In genomic region chr20:31547017-31547675, GRCh38 we compare ENCODE assay signal across 8 cellular contexts. TPM values are rescaled to one million over a fixed set of nuclear protein-coding genes. Genes with fewer than 3 reads are reported as not detected.
DNase-seq lines count a peak whose midpoint lies in the region; ATAC-seq and TF ChIP-seq lines count a peak whose summit lies in the region.

No MANE protein-coding gene starts in this region.

- WGBS in endodermal cell (ENCODE audit: insufficient coverage in 1 of 2, insufficient read length in 1 of 2), 2 experiments, result 61% methylated on average over 36 of the region's 36 CpGs

- no peaks in the 10 kb centered on the region for H3K9me3 ChIP-seq in endodermal cell (ENCODE audit: control insufficient read depth, low read length)

- H3K36me3 ChIP-seq in endodermal cell (ENCODE audit: control insufficient read depth, insufficient read depth, low read length), result peaks cover 71% of the 10 kb centered on the region

- peak overlapping the region; percentile 56 for H3K9ac ChIP-seq in endodermal cell (ENCODE audit: extremely low read depth, low read length, poor library complexity, severe bottlenecking)

- peaks cover 79% of the 10 kb centered on the region for H3K36me3 Mint-ChIP-seq in endodermal cell (ENCODE audit: low read depth)

- H3K27ac Mint-ChIP-seq in endodermal cell, result peak overlapping the region; percentile 96

- H3K27me3 Mint-ChIP-seq in endodermal cell (ENCODE audit: insufficient read depth), result no peaks in the 10 kb centered on the region

- H3K4me3 ChIP-seq in endodermal cell (ENCODE audit: low read length), result peak overlapping the region; percentile 83

- no peaks in the 10 kb centered on the region for H3K27me3 ChIP-seq in endodermal cell (ENCODE audit: control insufficient read depth, insufficient read depth, low read length, poor library complexity, severe bottlenecking)

- H3K4me1 Mint-ChIP-seq in endodermal cell, result no peaks in the 10 kb centered on the region

- no peaks in the 10 kb centered on the region for H3K4me1 ChIP-seq in endodermal cell (ENCODE audit: control insufficient read depth, insufficient read depth, low read length)

- peak overlapping the region; percentile 67 for H3K4me3 Mint-ChIP-seq in endodermal cell

- peak overlapping the region; percentile 88 for H3K27ac ChIP-seq in endodermal cell (ENCODE audit: low read depth, low read length)

- no peaks in the 10 kb centered on the region for H3K9me3 Mint-ChIP-seq in endodermal cell

- DNase-seq in AML-193 (lab: John Stamatoyannopoulos, UW) (peak; percentile 58 to 67), NCI-H82 treated with DMSO at 0.1 percent for 48 hours (lab: John Stamatoyannopoulos, UW; ENCODE audit: unreplicated experiment) (peak; percentile 89), endodermal cell (peak; percentile 92), mesenteric fat pad (ENCODE audit: low spot score) (peak; percentile 93)
- peak; percentile 51 to 61 (median 61) for DNase-seq in activated CD8-positive, alpha-beta memory T cell treated with anti-CD3 and anti-CD28 coated beads for 48 hours (ENCODE audit: low read depth in 2 of 3, low spot score in 2 of 3)
- peak; percentile 53 for DNase-seq in stimulated activated CD8-positive, alpha-beta memory T cell treated with anti-CD3 and anti-CD28 coated beads, Interleukin-15, amount 100 ng/mL, for 1 hour (ENCODE audit: low read depth)

- TF ChIP-seq CTCF in endodermal cell (conservative IDR thresholded peaks at IDR 0.05), result peak; percentile 15

- ATAC-seq in GM19025 (IDR thresholded peaks at IDR 0.05; ENCODE audit: low read depth, unreplicated experiment), result peak; percentile 56
- peak; percentile 72 for ATAC-seq in HG03378 (IDR thresholded peaks at IDR 0.05; ENCODE audit: unreplicated experiment)

RNA-seq across cellular contexts. Expression of gene HM13, which starts 32.9 kb away (rescaled TPM):
- total RNA-seq in endodermal cell (100 to 1,000 TPM; 120 to 206 TPM), mesenteric fat pad (186 TPM)
- 85.1 TPM for polyA plus RNA-seq in endodermal cell (2013, experiment 1 of 2)
- 81.4 TPM for polyA plus RNA-seq in endodermal cell (2013, experiment 2 of 2)

RNA-seq across cellular contexts. Expression of gene ID1, which starts 57.9 kb away (rescaled TPM):
- total RNA-seq in endodermal cell (100 to 1,000 TPM; 380 to 447 TPM), mesenteric fat pad (223 TPM)
- 223 TPM for polyA plus RNA-seq in endodermal cell (2013, experiment 1 of 2)
- 194 TPM for polyA plus RNA-seq in endodermal cell (2013, experiment 2 of 2)

Comparison
In these comparisons a context has a peak if more than half of its experiments do, and no peak if none do; other contexts are left out.
1. Peak in every context shown above with its lines: DNase-seq, ATAC-seq, H3K4me3 ChIP-seq and H3K27ac ChIP-seq.